In genomic region chr9:34664281-34665108, GRCh38 we compare ENCODE assay signal across 8 cellular contexts. TPM values are rescaled to one million over a fixed set of nuclear protein-coding genes. Genes with fewer than 3 reads are reported as not detected.
DNase-seq lines count a peak whose midpoint lies in the region; ATAC-seq and TF ChIP-seq lines count a peak whose summit lies in the region.

No MANE protein-coding gene starts in this region.

- H3K4me3 ChIP-seq in AG04450 (ENCODE audit: low read depth, low read length), result peak overlapping the region; percentile 64
- peak overlapping the region; percentile 88 to 91 for H3K4me3 ChIP-seq in neutrophil (ENCODE audit: low read depth in 1 of 2, low read length in 1 of 2)
- H3K4me3 ChIP-seq in thoracic aorta, result peak overlapping the region; percentile 100

- H3K4me1 Mint-ChIP-seq in activated naive CD4-positive, alpha-beta T cell treated with anti-CD3 and anti-CD28 coated beads, Interleukin-2, amount 10 ng/mL, durations not matched to agents 7 days and 5 days, result peaks cover 49% of the 10 kb centered on the region

- H3K27ac ChIP-seq in AG04450 (ENCODE audit: low read depth, low read length) (peak overlapping the region; percentile 22), neutrophil (peak overlapping the region; percentile 99), thoracic aorta (peak overlapping the region; percentile 86 to 100)

- TF ChIP-seq CTCF in AG04450 (IDR thresholded peaks at IDR 0.05; ENCODE audit: low read depth, low read length) (peak; percentile 86), neutrophil (IDR thresholded peaks at IDR 0.05) (peak; percentile 75), thoracic aorta (IDR thresholded peaks at IDR 0.05) (peak; percentile 82)

- ATAC-seq in GM18511 (IDR thresholded peaks at IDR 0.05; ENCODE audit: unreplicated experiment) (peak; percentile 59), HG03442 (IDR thresholded peaks at IDR 0.05; ENCODE audit: unreplicated experiment) (peak; percentile 38), thoracic aorta (ENCODE audit: insufficient number of reproducible peaks, low FRiP score, low read depth) (peak; percentile 24)

- CTCF ChIA-PET in AG04450 (lab: Charles Lee), result interaction anchor here (0.6 to 1.9 kb wide), 9 partner anchors 9 to 1381 kb away, joined by 3 to 11 read pairs (median 4); partner anchors contain the start of genes DCTN3 and GALT
- CTCF ChIA-PET in activated naive CD4-positive, alpha-beta T cell treated with anti-CD3 and anti-CD28 coated beads, Interleukin-2, amount 10 ng/mL, durations not matched to agents 7 days and 5 days (lab: Charles Lee), result interaction anchor here (0.8 to 5.2 kb wide), 13 partner anchors 10 to 447 kb away, joined by 3 to 36 read pairs (median 4); partner anchors contain the start of genes GALT and SIGMAR1

- peaks cover 7% of the 10 kb centered on the region for H3K9me3 Mint-ChIP-seq in activated naive CD4-positive, alpha-beta T cell treated with anti-CD3 and anti-CD28 coated beads, Interleukin-2, amount 10 ng/mL, durations not matched to agents 7 days and 5 days

- H3K27me3 ChIP-seq in AG04450 (ENCODE audit: control insufficient read depth, insufficient read depth, low read length) (no peaks in the 10 kb centered on the region), neutrophil (no peaks in the 10 kb centered on the region), thoracic aorta (replicated peaks; ENCODE audit: insufficient read depth) (no peaks in the 10 kb centered on the region)

- H3K4me3 Mint-ChIP-seq in activated naive CD4-positive, alpha-beta T cell treated with anti-CD3 and anti-CD28 coated beads, Interleukin-2, amount 10 ng/mL, durations not matched to agents 7 days and 5 days, result peak overlapping the region; percentile 85

- H3K36me3 ChIP-seq in neutrophil (peaks cover 10% of the 10 kb centered on the region), thoracic aorta (peaks cover 23% of the 10 kb centered on the region)

- no peak for DNase-seq in AG04450 (ENCODE audit: low read depth, low spot score)
- peak; percentile 31 for DNase-seq in SIG-M5 (lab: John Stamatoyannopoulos, UW)
- peak; percentile 84 for DNase-seq in activated naive CD4-positive, alpha-beta T cell treated with anti-CD3 and anti-CD28 coated beads, Interleukin-2, amount 10 ng/mL, durations not matched to agents 7 days and 5 days
- peak; percentile 78 for DNase-seq in germinal center (ENCODE audit: low spot score)
- peak; percentile 57 for DNase-seq in thoracic aorta (ENCODE audit: low spot score)

- peaks cover 15% of the 10 kb centered on the region for H3K27me3 Mint-ChIP-seq in activated naive CD4-positive, alpha-beta T cell treated with anti-CD3 and anti-CD28 coated beads, Interleukin-2, amount 10 ng/mL, durations not matched to agents 7 days and 5 days

- peaks cover 38% of the 10 kb centered on the region for H3K36me3 Mint-ChIP-seq in activated naive CD4-positive, alpha-beta T cell treated with anti-CD3 and anti-CD28 coated beads, Interleukin-2, amount 10 ng/mL, durations not matched to agents 7 days and 5 days

- POLR2A ChIA-PET in AG04450 (lab: Yijun Ruan, JAX), result interaction anchor here (1.2 to 1.7 kb wide), 5 partner anchors 8 to 27 kb away, joined by 5 to 9 read pairs (median 7); partner anchors contain the start of genes GALT, IL11RA and SIGMAR1

- H3K9me3 ChIP-seq in AG04450 (ENCODE audit: control insufficient read depth, insufficient read depth, low read length) (no peaks in the 10 kb centered on the region), neutrophil (no peaks in the 10 kb centered on the region), thoracic aorta (no peaks in the 10 kb centered on the region)

- H3K4me1 ChIP-seq in neutrophil (ENCODE audit: control insufficient read depth in 1 of 2, insufficient read depth in 1 of 2, low read depth in 1 of 2, low read length in 1 of 2) (peaks cover 13 to 14% of the 10 kb centered on the region in 2 experiments), thoracic aorta (ENCODE audit: control insufficient read depth in 1 of 2, low read depth in 2 of 2) (peaks cover 7 to 31% of the 10 kb centered on the region in 2 donors)

- peak overlapping the region; percentile 93 for H3K27ac Mint-ChIP-seq in activated naive CD4-positive, alpha-beta T cell treated with anti-CD3 and anti-CD28 coated beads, Interleukin-2, amount 10 ng/mL, durations not matched to agents 7 days and 5 days

RNA-seq across cellular contexts. Expression of gene CCL27, which starts 2.0 kb away (rescaled TPM):
- not detected in 2 replicates for polyA plus RNA-seq in AG04450 (2011; rRNA removed)
- polyA minus RNA-seq in AG04450 (2011; rRNA and poly(A)+ RNA removed), result not detected in 2 replicates
- not detected for total RNA-seq in thoracic aorta

RNA-seq across cellular contexts. Expression of gene IL11RA, which starts 12.5 kb away (rescaled TPM):
- 14.6 and 19.0 TPM in 2 replicates for polyA plus RNA-seq in AG04450 (2011; rRNA removed)
- 13.8 and 15.7 TPM in 2 replicates for polyA minus RNA-seq in AG04450 (2011; rRNA and poly(A)+ RNA removed)
- total RNA-seq in thoracic aorta, result 10 to 100 TPM; 81.3 to 99.0 TPM

RNA-seq across cellular contexts. Expression of gene GALT, which starts 18.0 kb away (rescaled TPM):
- 24.8 and 28.4 TPM in 2 replicates for polyA plus RNA-seq in AG04450 (2011; rRNA removed)
- polyA minus RNA-seq in AG04450 (2011; rRNA and poly(A)+ RNA removed), result 16.5 and 21.4 TPM in 2 replicates
- total RNA-seq in thoracic aorta, result 10 to 100 TPM; 67.7 to 78.4 TPM

RNA-seq across cellular contexts. Expression of gene CCL19, which starts 26.6 kb away (rescaled TPM):
- polyA plus RNA-seq in AG04450 (2011; rRNA removed), result not detected in 2 replicates
- not detected in 2 replicates for polyA minus RNA-seq in AG04450 (2011; rRNA and poly(A)+ RNA removed)
- 1 to 10 TPM; 5.4 to 8.0 TPM for total RNA-seq in thoracic aorta

RNA-seq across cellular contexts. Expression of gene SIGMAR1, which starts 26.9 kb away (rescaled TPM):
- polyA plus RNA-seq in AG04450 (2011; rRNA removed), result 38.9 and 56.9 TPM in 2 replicates
- polyA minus RNA-seq in AG04450 (2011; rRNA and poly(A)+ RNA removed), result 22.9 and 26.7 TPM in 2 replicates
- total RNA-seq in thoracic aorta, result 100 to 1,000 TPM in 1 of 2 donors, 10 to 100 TPM in 1; 77.0 to 131 TPM

Comparison
In these comparisons a context has a peak if more than half of its experiments do, and no peak if none do; other contexts are left out.
1. H3K27ac ChIP-seq: peak in every context shown above with its lines; median percentile 99 in neutrophil; 93 in thoracic aorta; 22 in AG04450.